ENCODE assay signal across 18 cellular contexts in the genomic region with DNA sequence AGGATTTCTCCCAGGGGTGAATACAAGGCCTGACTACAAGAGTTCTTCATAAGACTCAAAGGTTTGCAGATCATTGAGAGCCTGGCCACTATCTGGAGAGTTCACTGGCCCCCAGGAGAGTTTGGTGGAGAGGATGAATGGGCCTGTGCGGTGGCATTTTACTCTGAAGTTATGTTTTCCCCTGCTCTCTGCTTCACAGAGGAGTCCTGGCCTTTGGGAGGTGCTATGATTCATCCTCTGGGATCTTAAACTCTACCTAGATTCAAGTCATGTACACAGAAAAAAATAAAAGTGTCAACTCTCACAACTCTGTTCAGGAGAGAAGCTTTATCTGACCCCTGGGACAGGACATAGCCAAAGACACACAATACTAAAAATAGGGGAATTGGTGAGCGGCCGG.
DNase-seq lines count a peak whose midpoint lies in the region; ATAC-seq and TF ChIP-seq lines count a peak whose summit lies in the region.
"Had no signal": no experiment of that assay in that cellular context is flagged by ENCODE, and none has a peak within 500 bp of the region (broad histone marks: within the 10 kb centered on the region; RNA-seq: fewer than 3 reads in every experiment).

No MANE protein-coding gene starts in this region.

- peak; percentile 31 for ATAC-seq in activated CD4-positive, alpha-beta T cell treated with anti-CD3 and anti-CD28 coated beads for 36 hours
- ATAC-seq: body of pancreas, sciatic nerve had no signal

- no TSS peak for BruUV-seq in PC-9 (replicated peaks; lab: Mats Ljungman, UMichigan)

- no peak overlapping the region for H3K9ac ChIP-seq in fibroblast of lung (ENCODE audit: insufficient read depth, low read length)
- H3K9ac ChIP-seq: KMS-11 had no signal

- in situ Hi-C loops in HAP-1 (cut with MboI; ENCODE audit: low sequenced_read_pairs): no loop called here

- TF ChIP-seq CTCF in PC-9 (conservative IDR thresholded peaks at IDR 0.05) (no peak), fibroblast of lung (conservative IDR thresholded peaks at IDR 0.05 in 1 of 2, IDR thresholded peaks at IDR 0.05 in 1 of 2; ENCODE audit: low read depth in 1 of 2, low read length in 2 of 2) (no peak)

- H3K4me2 ChIP-seq in PC-9 (no peak overlapping the region), fibroblast of lung (ENCODE audit: extremely low read depth, insufficient read depth, low read length) (no peak overlapping the region)
- H3K4me2 ChIP-seq: KMS-11 had no signal

- H3K27me3 ChIP-seq in PC-9 (ENCODE audit: insufficient read depth, low read depth): no peaks in the 10 kb centered on the region
- no peaks in the 10 kb centered on the region for H3K27me3 ChIP-seq in fibroblast of lung (ENCODE audit: control insufficient read depth, insufficient read depth, low read length)
- H3K27me3 ChIP-seq in HAP-1 (ENCODE audit: low read depth): no peaks in the 10 kb centered on the region
- H3K27me3 ChIP-seq: body of pancreas, thyroid gland had no signal

- H3K79me2 ChIP-seq in PC-9 (ENCODE audit: low read depth) (no peaks in the 10 kb centered on the region), fibroblast of lung (ENCODE audit: control insufficient read depth, insufficient read depth, low read length) (no peaks in the 10 kb centered on the region)

- H3K9me3 ChIP-seq in PC-9 (ENCODE audit: insufficient read depth, low read depth): no peaks in the 10 kb centered on the region
- H3K9me3 ChIP-seq in fibroblast of lung (ENCODE audit: control insufficient read depth, insufficient read depth, low read depth, low read length): no peaks in the 10 kb centered on the region
- no peaks in the 10 kb centered on the region for H3K9me3 ChIP-seq in HAP-1
- H3K9me3 ChIP-seq: body of pancreas, thyroid gland had no signal

- peaks cover 3% of the 10 kb centered on the region for H3K9me3 Mint-ChIP-seq in activated CD4-positive, alpha-beta T cell treated with anti-CD3 and anti-CD28 coated beads for 36 hours (ENCODE audit: low read depth)
- peaks cover 3% of the 10 kb centered on the region for H3K9me3 Mint-ChIP-seq in stimulated activated naive CD8-positive, alpha-beta T cell treated with anti-CD3 and anti-CD28 coated beads, Interleukin-15, Interleukin-2, amounts not matched to agents 100 ng/mL and 50 ng/mL, for 24 hours
- H3K9me3 Mint-ChIP-seq: activated B cell treated with CpG ODN at 0.5 μM for 24 hours had no signal

- H3F3A ChIP-seq in PC-9 (ENCODE audit: insufficient read depth, low read depth): no peaks in the 10 kb centered on the region

- H3K4me1 ChIP-seq in PC-9 (replicated peaks; ENCODE audit: insufficient read depth) (no peaks in the 10 kb centered on the region), fibroblast of lung (ENCODE audit: control insufficient read depth, extremely low read depth, insufficient read depth, low read length) (no peaks in the 10 kb centered on the region), HAP-1 (no peaks in the 10 kb centered on the region)
- H3K4me1 ChIP-seq: body of pancreas, thyroid gland had no signal

- peak overlapping the region; percentile 59 for H3K27ac Mint-ChIP-seq in activated CD4-positive, alpha-beta T cell treated with anti-CD3 and anti-CD28 coated beads for 36 hours
- H3K27ac Mint-ChIP-seq in stimulated activated naive CD8-positive, alpha-beta T cell treated with anti-CD3 and anti-CD28 coated beads, Interleukin-15, Interleukin-2, amounts not matched to agents 100 ng/mL and 50 ng/mL, for 24 hours: peak overlapping the region; percentile 71
- H3K27ac Mint-ChIP-seq: activated B cell treated with CpG ODN at 0.5 μM for 24 hours had no signal

- H3K27ac ChIP-seq in PC-9: no peak overlapping the region
- H3K27ac ChIP-seq in fibroblast of lung (ENCODE audit: insufficient read depth, low read length): no peak overlapping the region
- H3K27ac ChIP-seq: body of pancreas, HL-60, KMS-11, thyroid gland had no signal

- H3K4me1 Mint-ChIP-seq in activated CD4-positive, alpha-beta T cell treated with anti-CD3 and anti-CD28 coated beads for 36 hours: peaks cover 17% of the 10 kb centered on the region
- peaks cover 25% of the 10 kb centered on the region for H3K4me1 Mint-ChIP-seq in stimulated activated naive CD8-positive, alpha-beta T cell treated with anti-CD3 and anti-CD28 coated beads, Interleukin-15, Interleukin-2, amounts not matched to agents 100 ng/mL and 50 ng/mL, for 24 hours (ENCODE audit: low read depth)
- H3K4me1 Mint-ChIP-seq: activated B cell treated with CpG ODN at 0.5 μM for 24 hours had no signal

- H2AFZ ChIP-seq in PC-9: 0 out of 2 replicates have a peak overlapping the region, but pooled peaks have one; percentile 8
- H2AFZ ChIP-seq in fibroblast of lung (ENCODE audit: low read length): peak overlapping the region; percentile 15

- H4K20me1 ChIP-seq in PC-9 (ENCODE audit: insufficient read depth) (no peaks in the 10 kb centered on the region), fibroblast of lung (ENCODE audit: control insufficient read depth, extremely low read depth, insufficient read depth, low read length) (no peaks in the 10 kb centered on the region)

- H3K36me3 ChIP-seq in PC-9 (ENCODE audit: low read depth): no peaks in the 10 kb centered on the region
- H3K36me3 ChIP-seq in fibroblast of lung (ENCODE audit: control insufficient read depth, insufficient read depth, low read length): no peaks in the 10 kb centered on the region
- no peaks in the 10 kb centered on the region for H3K36me3 ChIP-seq in HAP-1 (replicated peaks)
- H3K36me3 ChIP-seq: thyroid gland had no signal

- intact Hi-C loops in activated CD4-positive, alpha-beta T cell treated with anti-CD3 and anti-CD28 coated beads for 36 hours (cut with DNase I, micrococcal nuclease): loop anchor here in 1 of 2 experiments (5.0 to 10.0 kb wide), 2 partner anchors 384 to 591 kb away; no protein-coding TSS in a partner anchor
- intact Hi-C loops in PC-9 (cut with micrococcal nuclease; ENCODE audit: unreplicated experiment): no loop called here

- POLR2A ChIA-PET in activated CD4-positive, alpha-beta T cell treated with anti-CD3 and anti-CD28 coated beads for 36 hours (lab: Charles Lee): no interaction called here
- POLR2A ChIA-PET in PC-9 (lab: Charles Lee; ENCODE audit: unreplicated experiment): no interaction called here

- CTCF ChIA-PET in activated CD4-positive, alpha-beta T cell treated with anti-CD3 and anti-CD28 coated beads for 36 hours (lab: Charles Lee): no interaction called here
- CTCF ChIA-PET in PC-9 (lab: Charles Lee): no interaction called here

- no peaks in the 10 kb centered on the region for H3K36me3 Mint-ChIP-seq in activated CD4-positive, alpha-beta T cell treated with anti-CD3 and anti-CD28 coated beads for 36 hours (ENCODE audit: low read depth)
- H3K36me3 Mint-ChIP-seq in stimulated activated naive CD8-positive, alpha-beta T cell treated with anti-CD3 and anti-CD28 coated beads, Interleukin-15, Interleukin-2, amounts not matched to agents 100 ng/mL and 50 ng/mL, for 24 hours (ENCODE audit: low read depth): no peaks in the 10 kb centered on the region

- DNase-seq in activated CD4-positive, alpha-beta T cell treated with anti-CD3 and anti-CD28 coated beads for 36 hours: no peak
- DNase-seq in activated CD4-positive, alpha-beta T cell treated with anti-CD3 and anti-CD28 coated beads for 48 hours: no peak
- DNase-seq in PC-9 (no peak), fibroblast of lung (ENCODE audit: low read depth in 2 of 2) (peak in 1 of 2 donors; percentile 54), HAP-1 (ENCODE audit: low spot score in 2 of 2) (no peak)
- no peak for DNase-seq in stimulated activated CD4-positive, alpha-beta T cell treated with anti-CD3 and anti-CD28 coated beads, Interleukin-4, amount 100 ng/mL, for 1 hour
- no peak for DNase-seq in activated CD4-positive, alpha-beta T cell treated with anti-CD3 and anti-CD28 coated beads, Interleukin-2, amount 50 U/mL, for 1 hour
- DNase-seq: 8988T; activated B cell treated with CpG ODN at 0.5 μM for 24 hours; activated gamma-delta T cell treated with Interleukin-2 at 50 U/mL for 16 hours; body of pancreas; hippocampal formation; NK-92 treated with Interleukin-12 subunit alpha and Interleukin-12 subunit beta, amount 100 ng/mL, for 24 hours; thyroid gland had no signal

- H3K4me3 Mint-ChIP-seq in activated CD4-positive, alpha-beta T cell treated with anti-CD3 and anti-CD28 coated beads for 36 hours: no peak overlapping the region
- H3K4me3 Mint-ChIP-seq in stimulated activated naive CD8-positive, alpha-beta T cell treated with anti-CD3 and anti-CD28 coated beads, Interleukin-15, Interleukin-2, amounts not matched to agents 100 ng/mL and 50 ng/mL, for 24 hours: no peak overlapping the region
- H3K4me3 Mint-ChIP-seq: activated B cell treated with CpG ODN at 0.5 μM for 24 hours had no signal

- peaks cover 10% of the 10 kb centered on the region for H3K27me3 Mint-ChIP-seq in activated CD4-positive, alpha-beta T cell treated with anti-CD3 and anti-CD28 coated beads for 36 hours
- H3K27me3 Mint-ChIP-seq in stimulated activated naive CD8-positive, alpha-beta T cell treated with anti-CD3 and anti-CD28 coated beads, Interleukin-15, Interleukin-2, amounts not matched to agents 100 ng/mL and 50 ng/mL, for 24 hours: peaks cover 11% of the 10 kb centered on the region
- H3K27me3 Mint-ChIP-seq: activated B cell treated with CpG ODN at 0.5 μM for 24 hours had no signal

- no peaks in the 10 kb centered on the region; the same call in 1 of the 2 replicates for H3K9me2 ChIP-seq in PC-9 (ENCODE audit: insufficient read depth)

- H3K4me3 ChIP-seq in PC-9 (no peak overlapping the region), fibroblast of lung (replicated peaks in 1 of 4; ENCODE audit: control extremely low read depth in 1 of 4, insufficient read depth in 1 of 4, low read depth in 3 of 4, low read length in 4 of 4) (no peak overlapping the region), HAP-1 (no peak overlapping the region)
- H3K4me3 ChIP-seq: body of pancreas, thyroid gland had no signal
